16 cellular contexts compared by ENCODE assay signal in genomic region chr7:3591944-3592343, GRCh38.
DNase-seq lines count a peak whose midpoint lies in the region; ATAC-seq, FAIRE-seq and TF ChIP-seq lines count a peak whose summit lies in the region.
"Had no signal": no experiment of that assay in that cellular context is flagged by ENCODE, and none has a peak within 500 bp of the region (broad histone marks: within the 10 kb centered on the region; RNA-seq: fewer than 3 reads in every experiment).

No MANE protein-coding gene starts in this region.

- CTCF ChIA-PET in activated CD8-positive, alpha-beta memory T cell treated with anti-CD3 and anti-CD28 coated beads, Interleukin-2, amount 10 ng/mL, durations not matched to agents 7 days and 5 days (lab: Charles Lee) = no interaction called here

- no peaks in the 10 kb centered on the region for H3K9me3 Mint-ChIP-seq in activated CD8-positive, alpha-beta memory T cell treated with anti-CD3 and anti-CD28 coated beads, Interleukin-2, amount 10 ng/mL, durations not matched to agents 7 days and 5 days (ENCODE audit: low read depth)

- intact Hi-C loops in left cardiac atrium (cut with DNase I) = no loop called here

- peaks cover 2% of the 10 kb centered on the region for H3K27me3 Mint-ChIP-seq in activated CD8-positive, alpha-beta memory T cell treated with anti-CD3 and anti-CD28 coated beads, Interleukin-2, amount 10 ng/mL, durations not matched to agents 7 days and 5 days

- H3K27ac Mint-ChIP-seq in activated CD8-positive, alpha-beta memory T cell treated with anti-CD3 and anti-CD28 coated beads, Interleukin-2, amount 10 ng/mL, durations not matched to agents 7 days and 5 days = no peak overlapping the region

- H3K4me1 Mint-ChIP-seq in activated CD8-positive, alpha-beta memory T cell treated with anti-CD3 and anti-CD28 coated beads, Interleukin-2, amount 10 ng/mL, durations not matched to agents 7 days and 5 days = no peaks in the 10 kb centered on the region

- TF ChIP-seq CTCF in VCaP (conservative IDR thresholded peaks at IDR 0.05) (no peak), GM20000 (IDR thresholded peaks at IDR 0.05; ENCODE audit: extremely low read depth, missing control alignments) (no peak)

- ATAC-seq in activated CD8-positive, alpha-beta memory T cell treated with anti-CD3 and anti-CD28 coated beads, Interleukin-2, amount 10 ng/mL, durations not matched to agents 7 days and 5 days = no peak
- no peak for ATAC-seq in left cardiac atrium
- ATAC-seq: GM12878, K562 had no signal

- H3K4me3 Mint-ChIP-seq in activated CD8-positive, alpha-beta memory T cell treated with anti-CD3 and anti-CD28 coated beads, Interleukin-2, amount 10 ng/mL, durations not matched to agents 7 days and 5 days = no peak overlapping the region

- H3K27ac ChIP-seq in VCaP = peak overlapping the region; percentile 68
- H3K27ac ChIP-seq: 22Rv1 had no signal

- FAIRE-seq in islet of Langerhans (lab: Jason Lieb, UNC) (peak; percentile 76), urothelium cell line (lab: Jason Lieb, UNC) (peak; percentile 23)
- FAIRE-seq: GM12878, GM19239, K562 had no signal

- H3K36me3 Mint-ChIP-seq in activated CD8-positive, alpha-beta memory T cell treated with anti-CD3 and anti-CD28 coated beads, Interleukin-2, amount 10 ng/mL, durations not matched to agents 7 days and 5 days = no peaks in the 10 kb centered on the region

- DNase-seq in NCI-H1417 (lab: John Stamatoyannopoulos, UW) = peak in 2 of 3 experiments; percentile 38 to 67
- DNase-seq in NCI-H1417 treated with DMSO at 0.1 percent for 48 hours (lab: John Stamatoyannopoulos, UW) = no peak
- DNase-seq in urothelium cell line (ENCODE audit: low spot score) = no peak
- DNase-seq in activated CD8-positive, alpha-beta memory T cell treated with anti-CD3 and anti-CD28 coated beads, Interleukin-2, amount 10 ng/mL, durations not matched to agents 7 days and 5 days = no peak
- no peak for DNase-seq in left cardiac atrium
- no peak for DNase-seq in GM20000 (ENCODE audit: low spot score)
- DNase-seq: C1 segment of cervical spinal cord, Caco-2, NCI-H1694 treated with DMSO at 0.1 percent for 48 hours, NCI-H446 treated with DMSO at 0.1 percent for 48 hours had no signal

Comparison
In these comparisons a context has a peak if more than half of its experiments do, and no peak if none do; other contexts are left out.
1. DNase-seq: peak in NCI-H1417 (2 of 3); none in NCI-H1417 treated with DMSO at 0.1 percent for 48 hours (single experiment), urothelium cell line (single experiment), activated CD8-positive, alpha-beta memory T cell treated with anti-CD3 and anti-CD28 coated beads, Interleukin-2, amount 10 ng/mL, durations not matched to agents 7 days and 5 days (single experiment), left cardiac atrium (single experiment) and GM20000 (single experiment).